ENCODE assay signal across 1 cellular context in genomic region chr11:66701432-66702240, GRCh38.
TF ChIP-seq lines count a peak whose summit lies in the region.

No MANE protein-coding gene starts in this region.

TF ChIP-seq in K562, 482 proteins besides CTCF, POLR2A, EP300 and RAD21 (continued from another document and continues in another):
- no peak for TF ChIP-seq MGA (IDR thresholded peaks at IDR 0.05)
- TF ChIP-seq RBM22 (IDR thresholded peaks at IDR 0.05; ENCODE audit: low read depth, low read length, poor library complexity, severe bottlenecking): no peak
- no peak for TF ChIP-seq RBBP5 (IDR thresholded peaks at IDR 0.05; ENCODE audit: borderline replicate concordance, insufficient read depth, low read length, poor library complexity, severe bottlenecking)
- TF ChIP-seq CEBPB (tag; IDR thresholded peaks at IDR 0.05): peak; percentile 80
- 0 out of 2 replicates have a peak, but pooled peaks have one; percentile 28 for TF ChIP-seq ZNF395 (CRISPR knock-in tag; IDR thresholded peaks at IDR 0.05)
- no peak for TF ChIP-seq FOS (IDR thresholded peaks at IDR 0.05; ENCODE audit: extremely low read depth, insufficient read length)
- TF ChIP-seq ZNF253 (CRISPR knock-in tag; conservative IDR thresholded peaks at IDR 0.05): no peak
- no peak for TF ChIP-seq SRF (CRISPR knock-in tag; IDR thresholded peaks at IDR 0.05)
- no peak for TF ChIP-seq MAFG (tag; conservative IDR thresholded peaks at IDR 0.05)
- TF ChIP-seq CC2D1A (IDR thresholded peaks at IDR 0.05): peak; percentile 81
- TF ChIP-seq ELF2 (CRISPR knock-in tag; IDR thresholded peaks at IDR 0.05): no peak
- TF ChIP-seq CHCHD3 (CRISPR knock-in tag; IDR thresholded peaks at IDR 0.05): no peak
- TF ChIP-seq IRF1 (CRISPR knock-in tag; IDR thresholded peaks at IDR 0.05; ENCODE audit: borderline replicate concordance): no peak
- no peak for TF ChIP-seq ZFX (CRISPR knock-in tag; IDR thresholded peaks at IDR 0.05)
- peak; percentile 57; the same call in 1 of the 2 replicates for TF ChIP-seq GATAD2A (IDR thresholded peaks at IDR 0.05)
- TF ChIP-seq SETDB1 (IDR thresholded peaks at IDR 0.05; ENCODE audit: low read length): no peak
- no peak for TF ChIP-seq GMEB1 (CRISPR knock-in tag; IDR thresholded peaks at IDR 0.05)
- TF ChIP-seq NFIC (IDR thresholded peaks at IDR 0.05): peak; percentile 100
- no peak for TF ChIP-seq ZNF41 (CRISPR knock-in tag; conservative IDR thresholded peaks at IDR 0.05)
- TF ChIP-seq DLX4 (CRISPR knock-in tag; IDR thresholded peaks at IDR 0.05): no peak
- TF ChIP-seq TSHZ1 (CRISPR knock-in tag; IDR thresholded peaks at IDR 0.05): no peak
- no peak for TF ChIP-seq PCBP1 (IDR thresholded peaks at IDR 0.05; ENCODE audit: low read depth, low read length, poor library complexity, severe bottlenecking)
- TF ChIP-seq PHF20 (IDR thresholded peaks at IDR 0.05; ENCODE audit: partially characterized antibody): no peak
- TF ChIP-seq RFX1 (IDR thresholded peaks at IDR 0.05): no peak
- no peak for TF ChIP-seq ZNF408 (CRISPR knock-in tag; IDR thresholded peaks at IDR 0.05; ENCODE audit: low read depth)
- no peak for TF ChIP-seq ZNF184 (CRISPR knock-in tag; IDR thresholded peaks at IDR 0.05)
- TF ChIP-seq HOXB6 (CRISPR knock-in tag; IDR thresholded peaks at IDR 0.05; ENCODE audit: borderline replicate concordance): no peak
- TF ChIP-seq ZBTB26 (CRISPR knock-in tag; IDR thresholded peaks at IDR 0.05): no peak
- TF ChIP-seq CXXC5 (CRISPR knock-in tag; IDR thresholded peaks at IDR 0.05): peak; percentile 63; the same call in 1 of the 2 replicates
- no peak for TF ChIP-seq UBTF (IDR thresholded peaks at IDR 0.05; ENCODE audit: borderline replicate concordance in 1 of 2, low read depth in 2 of 2, low read length in 2 of 2)
- TF ChIP-seq ELF1 (tag; IDR thresholded peaks at IDR 0.05): no peak
- no peak for TF ChIP-seq E2F5 (CRISPR knock-in tag; IDR thresholded peaks at IDR 0.05)
